Comparison of ENCODE assay signal across 21 cellular contexts in genomic region chr3:27686642-27687041, GRCh38. TPM values are rescaled to one million over a fixed set of nuclear protein-coding genes. Genes with fewer than 3 reads are reported as not detected.
DNase-seq lines count a peak whose midpoint lies in the region; ATAC-seq and TF ChIP-seq lines count a peak whose summit lies in the region.
"Had no signal": no experiment of that assay in that cellular context is flagged by ENCODE, and none has a peak within 500 bp of the region (broad histone marks: within the 10 kb centered on the region; RNA-seq: fewer than 3 reads in every experiment).

No MANE protein-coding gene starts in this region.

- TF ChIP-seq POLR2A in breast epithelium (IDR thresholded peaks at IDR 0.05), result no peak

- no peak overlapping the region for H3K27ac ChIP-seq in breast epithelium
- H3K27ac ChIP-seq: 22Rv1, SK-N-MC, thoracic aorta had no signal

- no TSS peak for BruUV-seq in MCF 10A (replicated peaks; lab: Mats Ljungman, UMichigan)

- H3K9me3 Mint-ChIP-seq in MCF 10A (ENCODE audit: unreplicated experiment), result peaks cover 22% of the 10 kb centered on the region
- H3K9me3 Mint-ChIP-seq in T-cell, result peaks cover 6 to 21% (median 9%) of the 10 kb centered on the region in 3 donors

- CTCF ChIA-PET in MCF 10A (lab: Yijun Ruan, JAX), result interaction anchor here (1.8 kb wide), 1 partner anchor 374 kb away, joined by 7 read pairs; no protein-coding TSS in a partner anchor
- CTCF ChIA-PET in T-cell (lab: Charles Lee), result interaction anchor here in 1 of 2 donors (0.6 kb wide), 1 partner anchor 9 kb away, joined by 5 read pairs; no protein-coding TSS in a partner anchor

- H3K4me1 ChIP-seq in breast epithelium, result no peaks in the 10 kb centered on the region

- H3K4me3 ChIP-seq in breast epithelium (no peak overlapping the region), fibroblast of the aortic adventitia (ENCODE audit: low read depth, low read length) (no peak overlapping the region)
- H3K4me3 ChIP-seq: SK-N-MC, thoracic aorta had no signal

- H3K27ac Mint-ChIP-seq in MCF 10A (ENCODE audit: low read depth, unreplicated experiment) (no peak overlapping the region), T-cell (no peak overlapping the region)
- H3K27ac Mint-ChIP-seq: activated naive CD8-positive, alpha-beta T cell treated with anti-CD3 and anti-CD28 coated beads, Interleukin-2, amount 50 U/mL, for 24 hours; activated T-helper 17 cell treated with anti-CD3 and anti-CD28 coated beads, Interleukin-2, amount 50 U/mL, for 72 hours; effector memory CD8-positive, alpha-beta T cell had no signal

- TF ChIP-seq CTCF in MCF 10A (IDR thresholded peaks at IDR 0.05; ENCODE audit: unreplicated experiment), result no peak
- TF ChIP-seq CTCF in breast epithelium (IDR thresholded peaks at IDR 0.05), result no peak
- no peak for TF ChIP-seq CTCF in fibroblast of the aortic adventitia (IDR thresholded peaks at IDR 0.05; ENCODE audit: insufficient read depth, low read length)

- no peaks in the 10 kb centered on the region for H3K4me1 Mint-ChIP-seq in MCF 10A (ENCODE audit: insufficient read depth, unreplicated experiment)
- no peaks in the 10 kb centered on the region for H3K4me1 Mint-ChIP-seq in T-cell
- H3K4me1 Mint-ChIP-seq: activated naive CD8-positive, alpha-beta T cell treated with anti-CD3 and anti-CD28 coated beads, Interleukin-2, amount 50 U/mL, for 24 hours; activated T-helper 17 cell treated with anti-CD3 and anti-CD28 coated beads, Interleukin-2, amount 50 U/mL, for 72 hours; CD4-positive, alpha-beta memory T cell had no signal

- intact Hi-C loops in MCF 10A (cut with micrococcal nuclease), result no loop called here
- intact Hi-C loops in breast epithelium (cut with DNase I; ENCODE audit: low total_unique reads), result loop anchor here (10.0 kb wide), 1 partner anchor 1852 kb away; no protein-coding TSS in a partner anchor

- H3K4me3 Mint-ChIP-seq in MCF 10A (ENCODE audit: unreplicated experiment), result no peak overlapping the region
- no peak overlapping the region for H3K4me3 Mint-ChIP-seq in T-cell
- H3K4me3 Mint-ChIP-seq: activated naive CD8-positive, alpha-beta T cell treated with anti-CD3 and anti-CD28 coated beads, Interleukin-2, amount 50 U/mL, for 24 hours; activated T-helper 17 cell treated with anti-CD3 and anti-CD28 coated beads, Interleukin-2, amount 50 U/mL, for 72 hours; CD4-positive, alpha-beta memory T cell; effector memory CD8-positive, alpha-beta T cell had no signal

- POLR2A ChIA-PET in MCF 10A (lab: Yijun Ruan, JAX), result no interaction called here
- POLR2A ChIA-PET in T-cell (lab: Charles Lee), result no interaction called here

- H3K36me3 ChIP-seq in breast epithelium, result no peaks in the 10 kb centered on the region
- H3K36me3 ChIP-seq: thoracic aorta had no signal

- ATAC-seq in T-cell (replicated peaks in 1 of 4) (no peak), HG03571 (IDR thresholded peaks at IDR 0.05; ENCODE audit: unreplicated experiment) (no peak)
- ATAC-seq: activated naive CD8-positive, alpha-beta T cell treated with anti-CD3 and anti-CD28 coated beads, Interleukin-2, amount 50 U/mL, for 24 hours; activated T-helper 17 cell treated with anti-CD3 and anti-CD28 coated beads, Interleukin-2, amount 50 U/mL, for 72 hours; effector memory CD8-positive, alpha-beta T cell; left cardiac atrium had no signal

- DNase-seq in MCF 10A (ENCODE audit: unreplicated experiment) (peak; percentile 38), breast epithelium (ENCODE audit: low spot score in 2 of 2) (no peak), amniotic stem cell (lab: John Stamatoyannopoulos, UW) (peak; percentile 11), fibroblast of the aortic adventitia (ENCODE audit: low read depth) (peak; percentile 93), NCI-H2029 treated with DMSO at 0.1 percent for 48 hours (lab: John Stamatoyannopoulos, UW) (no peak), T-cell (no peak), ureter (ENCODE audit: low spot score) (no peak)
- DNase-seq: activated naive CD8-positive, alpha-beta T cell treated with anti-CD3 and anti-CD28 coated beads, Interleukin-2, amount 50 U/mL, for 24 hours; CD4-positive, alpha-beta memory T cell; cerebellar nuclear complex; DMS79; effector memory CD8-positive, alpha-beta T cell; left cardiac atrium; NCI-H1436; stimulated activated CD4-positive, alpha-beta T cell treated with anti-CD3 and anti-CD28 coated beads, Interleukin-12 subunit alpha, Interleukin-12 subunit beta, amount 100 ng/mL, for 4 hours; T1000 had no signal

- peaks cover 0 to 13% of the 10 kb centered on the region in 2 donors for H3K9me3 ChIP-seq in breast epithelium

- no peaks in the 10 kb centered on the region for H3K27me3 Mint-ChIP-seq in MCF 10A (ENCODE audit: insufficient read depth, unreplicated experiment)
- H3K27me3 Mint-ChIP-seq in T-cell, result peaks cover 1 to 5% of the 10 kb centered on the region in 2 donors
- H3K27me3 Mint-ChIP-seq: activated T-helper 17 cell treated with anti-CD3 and anti-CD28 coated beads, Interleukin-2, amount 50 U/mL, for 72 hours; effector memory CD8-positive, alpha-beta T cell had no signal

- no peaks in the 10 kb centered on the region for H3K27me3 ChIP-seq in breast epithelium

- H3K36me3 Mint-ChIP-seq in MCF 10A (ENCODE audit: insufficient read depth, unreplicated experiment) (no peaks in the 10 kb centered on the region), T-cell (peaks cover 7% of the 10 kb centered on the region)

RNA-seq across cellular contexts. Expression of gene EOMES, which starts 35.5 kb away (rescaled TPM):
- 0.74 and 1.3 TPM in 2 replicates for total RNA-seq in MCF 10A (2022)
- under 1 TPM in 2 of 3 donors, not detected in 1; 0.48 to 0.88 TPM for total RNA-seq in breast epithelium
- 0.18 TPM in 1 of 2 replicates, not detected in the other for total RNA-seq in fibroblast of the aortic adventitia (ENCODE audit: low replicate concordance)
- total RNA-seq in T-cell, result 10 to 100 TPM in 3 of 5 donors, 1 to 10 TPM in 2; 6.2 to 22.8 (median 14.4) TPM
- 0.16 TPM for total RNA-seq in ureter

Comparison
In these comparisons a context has a peak if more than half of its experiments do, and no peak if none do; other contexts are left out.
1. DNase-seq: peak in MCF 10A (single experiment), amniotic stem cell (single experiment) and fibroblast of the aortic adventitia (single experiment); none in breast epithelium (0 of 2), NCI-H2029 treated with DMSO at 0.1 percent for 48 hours (single experiment), T-cell (0 of 34) and ureter (single experiment).